8 cellular contexts compared by ENCODE assay signal in genomic region chr11:62786318-62787004, GRCh38. TPM values are rescaled to one million over a fixed set of nuclear protein-coding genes. Genes with fewer than 3 reads are reported as not detected.
DNase-seq lines count a peak whose midpoint lies in the region; ATAC-seq and TF ChIP-seq lines count a peak whose summit lies in the region.

No MANE protein-coding gene starts in this region.

- H3K27me3 ChIP-seq in PC-9 (ENCODE audit: insufficient read depth, low read depth) (no peaks in the 10 kb centered on the region), muscle layer of duodenum (ENCODE audit: low read depth, low read length) (no peaks in the 10 kb centered on the region)

- ATAC-seq in GM21529 (IDR thresholded peaks at IDR 0.05; ENCODE audit: unreplicated experiment) (peak; percentile 68), esophagus mucosa (peak; percentile 70)
- peak; percentile 71 to 75 for ATAC-seq in activated T-cell treated with anti-CD3 and anti-CD28 coated beads, Interleukin-2, amount 50 U/mL, for 72 hours (replicated peaks in 1 of 2)

- H3K4me3 Mint-ChIP-seq in activated T-cell treated with anti-CD3 and anti-CD28 coated beads, Interleukin-2, amount 50 U/mL, for 72 hours, result peak overlapping the region; percentile 89 to 96

- intact Hi-C loops in PC-9 (cut with micrococcal nuclease; ENCODE audit: unreplicated experiment), result loop anchor here (1.0 to 5.0 kb wide), 9 partner anchors 18 to 394 kb away; partner anchors contain the start of genes HNRNPUL2, NXF1, SLC3A2 and TTC9C

- H3K27me3 Mint-ChIP-seq in activated T-cell treated with anti-CD3 and anti-CD28 coated beads, Interleukin-2, amount 50 U/mL, for 72 hours (ENCODE audit: low read depth), result no peaks in the 10 kb centered on the region

- H3K4me1 ChIP-seq in PC-9 (replicated peaks; ENCODE audit: insufficient read depth) (peaks cover 29% of the 10 kb centered on the region), muscle layer of duodenum (ENCODE audit: control insufficient read depth in 1 of 2, insufficient read depth in 2 of 2, low read length in 2 of 2) (peaks cover 14 to 45% of the 10 kb centered on the region in 2 donors)

- peaks cover 50% of the 10 kb centered on the region for H3K4me1 Mint-ChIP-seq in activated T-cell treated with anti-CD3 and anti-CD28 coated beads, Interleukin-2, amount 50 U/mL, for 72 hours (ENCODE audit: low read depth)

- POLR2A ChIA-PET in PC-9 (lab: Charles Lee; ENCODE audit: unreplicated experiment), result interaction anchor here (0.5 to 2.1 kb wide), 10 partner anchors 15 to 1159 kb away, joined by 3 to 23 read pairs (median 6); partner anchors contain the start of gene TAF6L

- peak overlapping the region; percentile 76; the same call in 1 of the 2 replicates for H2AFZ ChIP-seq in PC-9

- no peak; the same call in 1 of the 2 replicates for TF ChIP-seq RAD21 in Ishikawa (IDR thresholded peaks at IDR 0.05; ENCODE audit: low read depth)

- peaks cover 46% of the 10 kb centered on the region for H3K79me2 ChIP-seq in PC-9 (ENCODE audit: low read depth)

- DNase-seq in DMS114 treated with DMSO at 0.1 percent for 48 hours (lab: John Stamatoyannopoulos, UW; ENCODE audit: unreplicated experiment) (peak; percentile 78), PC-9 (peak; percentile 72 to 93)
- DNase-seq in activated T-cell treated with anti-CD3 and anti-CD28 coated beads, Interleukin-2, amount 50 U/mL, for 72 hours, result peak; percentile 92 to 94
- DNase-seq in stimulated activated CD8-positive, alpha-beta memory T cell treated with anti-CD3 and anti-CD28 coated beads, Interleukin-7, amount 100 ng/mL, for 24 hours (ENCODE audit: low read depth), result peak; percentile 70

- H3K4me3 ChIP-seq in PC-9 (peak overlapping the region; percentile 60), muscle layer of duodenum (ENCODE audit: low read depth in 1 of 2, low read length in 2 of 2) (peak overlapping the region; percentile 98)

- peaks cover 13% of the 10 kb centered on the region; the same call in 1 of the 2 replicates for H4K20me1 ChIP-seq in PC-9 (ENCODE audit: insufficient read depth)

- H3K36me3 Mint-ChIP-seq in activated T-cell treated with anti-CD3 and anti-CD28 coated beads, Interleukin-2, amount 50 U/mL, for 72 hours (ENCODE audit: insufficient read depth in 2 of 2), result peaks cover 2 to 16% of the 10 kb centered on the region in 2 donors

- BruUV-seq in PC-9 (replicated peaks; lab: Mats Ljungman, UMichigan), result no TSS peak

- H3K27ac Mint-ChIP-seq in activated T-cell treated with anti-CD3 and anti-CD28 coated beads, Interleukin-2, amount 50 U/mL, for 72 hours, result peak overlapping the region; percentile 86

- TF ChIP-seq EP300 in Ishikawa (IDR thresholded peaks at IDR 0.05; ENCODE audit: borderline replicate concordance), result no peak

- H3K9me3 ChIP-seq in PC-9 (ENCODE audit: insufficient read depth, low read depth), result no peaks in the 10 kb centered on the region
- no peaks in the 10 kb centered on the region for H3K9me3 ChIP-seq in muscle layer of duodenum (ENCODE audit: control insufficient read depth in 1 of 2, low read length in 2 of 2)

- no peaks in the 10 kb centered on the region for H3K9me2 ChIP-seq in PC-9 (ENCODE audit: insufficient read depth)

- H3K36me3 ChIP-seq in PC-9 (ENCODE audit: low read depth) (peaks cover 19% of the 10 kb centered on the region), muscle layer of duodenum (ENCODE audit: control insufficient read depth in 1 of 2, insufficient read depth in 2 of 2, low read length in 2 of 2) (peaks cover 22 to 31% of the 10 kb centered on the region in 2 donors)

- peaks cover 68% of the 10 kb centered on the region for H3F3A ChIP-seq in PC-9 (ENCODE audit: insufficient read depth, low read depth)

- H3K27ac ChIP-seq in PC-9 (peak overlapping the region; percentile 74), muscle layer of duodenum (ENCODE audit: low read length) (peak overlapping the region; percentile 94)

- TF ChIP-seq CTCF in PC-9 (conservative IDR thresholded peaks at IDR 0.05), result peak; percentile 96

- H3K4me2 ChIP-seq in PC-9, result peak overlapping the region; percentile 80

- no peaks in the 10 kb centered on the region for H3K9me3 Mint-ChIP-seq in activated T-cell treated with anti-CD3 and anti-CD28 coated beads, Interleukin-2, amount 50 U/mL, for 72 hours

- CTCF ChIA-PET in PC-9 (lab: Charles Lee), result interaction anchor here (0.5 to 1.8 kb wide), 11 partner anchors 12 to 916 kb away, joined by 3 to 18 read pairs (median 4); partner anchors contain the start of genes TAF6L and ZBTB3

TF ChIP-seq in Ishikawa, 13 proteins besides CTCF, POLR2A, EP300 and RAD21:
- TF ChIP-seq YY1 (IDR thresholded peaks at IDR 0.05; ENCODE audit: low read depth), result no peak
- no peak for TF ChIP-seq REST (IDR thresholded peaks at IDR 0.05; ENCODE audit: low read depth)
- 0 out of 2 replicates have a peak, but pooled peaks have one; percentile 19 for TF ChIP-seq MAX (IDR thresholded peaks at IDR 0.05)
- 0 out of 2 replicates have a peak, but pooled peaks have one; percentile 19 for TF ChIP-seq EGR1 (IDR thresholded peaks at IDR 0.05)
- peak; percentile 82; the same call in 1 of the 2 replicates for TF ChIP-seq ZBTB7A (IDR thresholded peaks at IDR 0.05; ENCODE audit: low read depth)

RNA-seq across cellular contexts. Expression of gene TMEM179B, which starts 0.7 kb away (rescaled TPM):
- total RNA-seq in PC-9 (2021), result 45.5 and 48.3 TPM in 2 replicates
- total RNA-seq in activated T-cell treated with anti-CD3 and anti-CD28 coated beads, Interleukin-2, amount 50 U/mL, for 72 hours, result 10 to 100 TPM; 18.8 to 23.1 TPM
- total RNA-seq in esophagus mucosa, result 30.2 TPM

RNA-seq across cellular contexts. Expression of gene TMEM223, which starts 5.3 kb away (rescaled TPM):
- 17.9 and 22.6 TPM in 2 replicates for total RNA-seq in PC-9 (2021)
- total RNA-seq in activated T-cell treated with anti-CD3 and anti-CD28 coated beads, Interleukin-2, amount 50 U/mL, for 72 hours, result 10 to 100 TPM in 1 of 2 donors, 1 to 10 TPM in 1; 8.4 to 10.8 TPM
- 10.0 TPM for total RNA-seq in esophagus mucosa

RNA-seq across cellular contexts. Expression of gene TAF6L, which starts 15.3 kb away (rescaled TPM):
- 31.2 and 36.4 TPM in 2 replicates for total RNA-seq in PC-9 (2021)
- total RNA-seq in activated T-cell treated with anti-CD3 and anti-CD28 coated beads, Interleukin-2, amount 50 U/mL, for 72 hours, result 10 to 100 TPM; 13.6 to 15.5 TPM
- total RNA-seq in esophagus mucosa, result 10.3 TPM

RNA-seq across cellular contexts. Expression of gene NXF1, which starts 18.8 kb away (rescaled TPM):
- total RNA-seq in PC-9 (2021) (45.6 and 56.1 TPM in 2 replicates), esophagus mucosa (39.1 TPM)
- 100 to 1,000 TPM; 117 to 131 TPM for total RNA-seq in activated T-cell treated with anti-CD3 and anti-CD28 coated beads, Interleukin-2, amount 50 U/mL, for 72 hours

RNA-seq across cellular contexts. Expression of gene POLR2G, which starts 25.1 kb away (rescaled TPM):
- 131 and 155 TPM in 2 replicates for total RNA-seq in PC-9 (2021)
- total RNA-seq in activated T-cell treated with anti-CD3 and anti-CD28 coated beads, Interleukin-2, amount 50 U/mL, for 72 hours, result 100 to 1,000 TPM; 105 to 107 TPM
- 75.5 TPM for total RNA-seq in esophagus mucosa

Comparison
In these comparisons a context has a peak if more than half of its experiments do, and no peak if none do; other contexts are left out.
1. Peak in every context shown above with its lines: DNase-seq, ATAC-seq, H3K4me3 ChIP-seq and H3K27ac ChIP-seq.